8 cellular contexts compared by ENCODE assay signal in genomic region chr1:50977575-50978143, GRCh38. TPM values are rescaled to one million over a fixed set of nuclear protein-coding genes. Genes with fewer than 3 reads are reported as not detected.
DNase-seq lines count a peak whose midpoint lies in the region; ATAC-seq and FAIRE-seq lines count a peak whose summit lies in the region.

No MANE protein-coding gene starts in this region.

- WGBS in HUES64, result under 1% methylated on average over 63 of the region's 63 CpGs
- 0 to 1% methylated on average over 40 to 63 of the region's 63 CpGs for WGBS in esophagus, 2 donors

- no peaks in the 10 kb centered on the region for H3K9me3 ChIP-seq in HUES64 (ENCODE audit: insufficient read depth, low read depth, low read length)
- no peaks in the 10 kb centered on the region for H3K9me3 ChIP-seq in esophagus (ENCODE audit: control insufficient read depth in 2 of 2, insufficient read depth in 1 of 2, low read depth in 1 of 2, low read length in 1 of 2)
- no peaks in the 10 kb centered on the region for H3K9me3 ChIP-seq in mucosa of stomach (ENCODE audit: control insufficient read depth, low read length)

- H3K4me3 ChIP-seq in HUES64 (ENCODE audit: low read length), result peak overlapping the region; percentile 52
- H3K4me3 ChIP-seq in esophagus (ENCODE audit: low read depth in 1 of 2, low read length in 2 of 2), result peak overlapping the region; percentile 78 to 95
- H3K4me3 ChIP-seq in mucosa of stomach (ENCODE audit: low read length), result peak overlapping the region; percentile 79

- peak overlapping the region; percentile 74 for H3K4me3 Mint-ChIP-seq in activated CD4-positive, alpha-beta memory T cell treated with anti-CD3 and anti-CD28 coated beads for 36 hours

- no peak overlapping the region for H3K27ac Mint-ChIP-seq in activated CD4-positive, alpha-beta memory T cell treated with anti-CD3 and anti-CD28 coated beads for 36 hours

- peaks cover 24% of the 10 kb centered on the region for H3K4me1 ChIP-seq in HUES64 (ENCODE audit: insufficient read depth, low read length)
- peaks cover 0 to 4% of the 10 kb centered on the region in 2 donors for H3K4me1 ChIP-seq in esophagus (ENCODE audit: control insufficient read depth in 2 of 2, insufficient read depth in 2 of 2, low read length in 1 of 2)
- H3K4me1 ChIP-seq in mucosa of stomach (ENCODE audit: control insufficient read depth, insufficient read depth, low read length), result peaks cover 3% of the 10 kb centered on the region

- H3K36me3 ChIP-seq in HUES64 (ENCODE audit: insufficient read depth, low read length) (no peaks in the 10 kb centered on the region), esophagus (ENCODE audit: control insufficient read depth in 2 of 2, insufficient read depth in 2 of 2, low read length in 1 of 2) (peaks cover 0 to 2% of the 10 kb centered on the region in 2 donors), mucosa of stomach (ENCODE audit: control insufficient read depth, insufficient read depth, low read length) (no peaks in the 10 kb centered on the region)

- CTCF ChIA-PET in activated CD4-positive, alpha-beta memory T cell treated with anti-CD3 and anti-CD28 coated beads for 36 hours (lab: Charles Lee), result interaction anchor here (0.8 to 2.6 kb wide), 7 partner anchors 8 to 211 kb away, joined by 3 to 13 read pairs (median 5); partner anchors contain the start of gene FAF1

- H3K9ac ChIP-seq in HUES64 (ENCODE audit: low read depth, low read length) (no peak overlapping the region), mucosa of stomach (ENCODE audit: low read length) (peak overlapping the region; percentile 73)

- POLR2A ChIA-PET in activated CD4-positive, alpha-beta memory T cell treated with anti-CD3 and anti-CD28 coated beads for 36 hours (lab: Charles Lee), result interaction anchor here (3.0 kb wide), 1 partner anchor 9 kb away, joined by 24 read pairs; the partner anchor contains the start of gene CDKN2C

- peaks cover 43% of the 10 kb centered on the region for H3K27me3 Mint-ChIP-seq in activated CD4-positive, alpha-beta memory T cell treated with anti-CD3 and anti-CD28 coated beads for 36 hours

- no peak overlapping the region; the same call in 1 of the 2 replicates for H3K27ac ChIP-seq in HUES64 (ENCODE audit: low read depth, low read length)
- H3K27ac ChIP-seq in esophagus (ENCODE audit: low read depth in 2 of 2, low read length in 1 of 2), result peak overlapping the region; percentile 92 to 93

- intact Hi-C loops in activated CD4-positive, alpha-beta memory T cell treated with anti-CD3 and anti-CD28 coated beads for 36 hours (cut with micrococcal nuclease), result loop anchor here (1.0 to 10.0 kb wide), 3 partner anchors 9 to 217 kb away; partner anchors contain the start of gene FAF1

- no peaks in the 10 kb centered on the region for H3K9me3 Mint-ChIP-seq in activated CD4-positive, alpha-beta memory T cell treated with anti-CD3 and anti-CD28 coated beads for 36 hours

- H3K27me3 ChIP-seq in HUES64 (ENCODE audit: insufficient read depth, low read length), result peaks cover 99% of the 10 kb centered on the region
- no peaks in the 10 kb centered on the region for H3K27me3 ChIP-seq in esophagus (ENCODE audit: control insufficient read depth in 1 of 2, insufficient read depth in 2 of 2, low read length in 2 of 2)
- peaks cover 16% of the 10 kb centered on the region for H3K27me3 ChIP-seq in mucosa of stomach (ENCODE audit: control insufficient read depth, insufficient read depth, low read length)

- ATAC-seq in GM21447 (IDR thresholded peaks at IDR 0.05; ENCODE audit: unreplicated experiment), result peak; percentile 46

- FAIRE-seq in urothelium cell line (lab: Jason Lieb, UNC), result no peak

- DNase-seq in NCI-H2196 (lab: John Stamatoyannopoulos, UW; ENCODE audit: unreplicated experiment) (peak; percentile 64), NCI-H2196 treated with DMSO at 0.1 percent for 48 hours (lab: John Stamatoyannopoulos, UW; ENCODE audit: unreplicated experiment) (no peak), urothelium cell line (ENCODE audit: low spot score) (peak; percentile 64)
- peak; percentile 26 for DNase-seq in activated CD4-positive, alpha-beta memory T cell treated with anti-CD3 and anti-CD28 coated beads for 36 hours

- peaks cover 22% of the 10 kb centered on the region for H3K4me1 Mint-ChIP-seq in activated CD4-positive, alpha-beta memory T cell treated with anti-CD3 and anti-CD28 coated beads for 36 hours (ENCODE audit: low read depth)

- peaks cover 13% of the 10 kb centered on the region for H3K36me3 Mint-ChIP-seq in activated CD4-positive, alpha-beta memory T cell treated with anti-CD3 and anti-CD28 coated beads for 36 hours

RNA-seq across cellular contexts. Expression of gene CDKN2C, which starts 7.6 kb away (rescaled TPM):
- not detected for polyA plus RNA-seq in HUES64 (2013, experiment 1 of 2)
- polyA plus RNA-seq in HUES64 (2013, experiment 2 of 2), result 0.32 TPM
- 10 to 100 TPM; 15.5 to 16.8 TPM for total RNA-seq in activated CD4-positive, alpha-beta memory T cell treated with anti-CD3 and anti-CD28 coated beads for 36 hours
- 10 to 100 TPM in 1 of 2 donors, 1 to 10 TPM in 1; 9.3 to 15.7 TPM for polyA plus RNA-seq in esophagus

RNA-seq across cellular contexts. Expression of gene FAF1, which starts 17.6 kb away (rescaled TPM):
- 57.9 TPM for polyA plus RNA-seq in HUES64 (2013, experiment 1 of 2)
- 62.6 TPM for polyA plus RNA-seq in HUES64 (2013, experiment 2 of 2)
- 10 to 100 TPM; 77.0 to 84.6 TPM for total RNA-seq in activated CD4-positive, alpha-beta memory T cell treated with anti-CD3 and anti-CD28 coated beads for 36 hours
- 10 to 100 TPM; 18.4 to 32.1 TPM for polyA plus RNA-seq in esophagus
